8 cellular contexts compared by ENCODE assay signal in the genomic region with DNA sequence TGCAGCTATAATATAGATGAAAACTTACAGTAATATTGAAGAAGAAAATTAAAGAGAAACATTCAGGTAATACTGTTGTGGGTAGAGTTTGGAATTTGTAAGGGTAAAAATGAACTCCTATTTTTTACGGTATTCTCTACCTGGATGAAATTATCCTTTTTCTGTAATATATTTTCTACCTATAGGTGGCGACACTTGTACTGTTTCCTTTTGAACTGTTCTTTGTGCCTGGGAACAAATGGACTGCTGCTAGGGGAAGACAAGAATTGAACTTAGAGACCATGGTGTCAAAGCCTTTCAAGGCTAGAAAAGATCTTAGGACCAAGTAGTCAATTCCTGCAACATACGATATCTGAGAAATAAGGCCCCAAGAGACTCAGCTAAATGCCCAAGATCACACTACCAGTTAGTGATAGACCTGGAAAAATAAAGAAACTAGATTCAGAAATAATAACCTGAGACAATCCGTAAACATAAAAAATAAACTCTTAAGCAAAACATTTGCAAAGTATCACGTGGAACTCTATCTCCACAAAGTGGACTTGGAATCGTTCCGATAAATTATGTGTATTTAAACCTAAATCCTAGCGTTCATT.
DNase-seq lines count a peak whose midpoint lies in the region; ATAC-seq and TF ChIP-seq lines count a peak whose summit lies in the region.

No MANE protein-coding gene starts in this region.

- peak; percentile 55 for TF ChIP-seq CTCF in DND-41 (IDR thresholded peaks at IDR 0.05; ENCODE audit: borderline replicate concordance, extremely low read depth, low read length, poor library complexity, severe bottlenecking)
- TF ChIP-seq CTCF in kidney epithelial cell (IDR thresholded peaks at IDR 0.05; ENCODE audit: insufficient read depth, low read length, poor library complexity, severe bottlenecking), result peak; percentile 37

- no peaks in the 10 kb centered on the region for H3K27me3 ChIP-seq in DND-41 (ENCODE audit: insufficient read depth, low read length, poor library complexity)
- no peaks in the 10 kb centered on the region for H3K27me3 ChIP-seq in kidney epithelial cell (ENCODE audit: control insufficient read depth, insufficient read depth, low read length)

- H3K27ac ChIP-seq in DND-41 (ENCODE audit: low read length), result no peak overlapping the region

- no peak overlapping the region for H3K9ac ChIP-seq in DND-41 (ENCODE audit: low read depth, low read length)

- H3K36me3 ChIP-seq in DND-41 (ENCODE audit: insufficient read depth, low read length) (no peaks in the 10 kb centered on the region), kidney epithelial cell (ENCODE audit: control insufficient read depth, insufficient read depth, low read length) (no peaks in the 10 kb centered on the region)

- ATAC-seq in DND-41 (ENCODE audit: insufficient read depth, low read depth), result no peak
- peak; percentile 63 for ATAC-seq in HG03103 (IDR thresholded peaks at IDR 0.05; ENCODE audit: low read depth, unreplicated experiment)
- no peak for ATAC-seq in HG02981 (IDR thresholded peaks at IDR 0.05; ENCODE audit: unreplicated experiment)
- ATAC-seq in HG02763 (IDR thresholded peaks at IDR 0.05; ENCODE audit: unreplicated experiment), result no peak

- H3K79me2 ChIP-seq in DND-41 (ENCODE audit: insufficient read depth, low read length), result no peaks in the 10 kb centered on the region

- no peaks in the 10 kb centered on the region for H4K20me1 ChIP-seq in DND-41 (ENCODE audit: insufficient read depth, low read length)

- H3K4me2 ChIP-seq in DND-41 (ENCODE audit: insufficient read depth, low read length), result no peak overlapping the region

- H3K4me1 ChIP-seq in DND-41 (ENCODE audit: insufficient read depth, low read length), result no peaks in the 10 kb centered on the region

- no peak overlapping the region for H2AFZ ChIP-seq in DND-41 (ENCODE audit: low read depth, low read length)

- H3K4me3 ChIP-seq in DND-41 (ENCODE audit: low read depth in 1 of 2, low read length in 2 of 2) (no peak overlapping the region), kidney epithelial cell (ENCODE audit: low read depth, low read length) (no peak overlapping the region)

- DNase-seq in DND-41 (no peak), SKM-1 (lab: John Stamatoyannopoulos, UW; ENCODE audit: unreplicated experiment) (peak; percentile 5), kidney epithelial cell (ENCODE audit: low read depth) (no peak), NCI-H2196 treated with DMSO at 0.1 percent for 48 hours (lab: John Stamatoyannopoulos, UW; ENCODE audit: unreplicated experiment) (no peak)
- DNase-seq in activated effector memory CD4-positive, alpha-beta T cell treated with Interleukin-2 at 50 U/mL for 16 hours, result no peak

- no peaks in the 10 kb centered on the region for H3K9me3 ChIP-seq in DND-41 (ENCODE audit: insufficient read depth, low read length, severe bottlenecking)
